In the genomic region with DNA sequence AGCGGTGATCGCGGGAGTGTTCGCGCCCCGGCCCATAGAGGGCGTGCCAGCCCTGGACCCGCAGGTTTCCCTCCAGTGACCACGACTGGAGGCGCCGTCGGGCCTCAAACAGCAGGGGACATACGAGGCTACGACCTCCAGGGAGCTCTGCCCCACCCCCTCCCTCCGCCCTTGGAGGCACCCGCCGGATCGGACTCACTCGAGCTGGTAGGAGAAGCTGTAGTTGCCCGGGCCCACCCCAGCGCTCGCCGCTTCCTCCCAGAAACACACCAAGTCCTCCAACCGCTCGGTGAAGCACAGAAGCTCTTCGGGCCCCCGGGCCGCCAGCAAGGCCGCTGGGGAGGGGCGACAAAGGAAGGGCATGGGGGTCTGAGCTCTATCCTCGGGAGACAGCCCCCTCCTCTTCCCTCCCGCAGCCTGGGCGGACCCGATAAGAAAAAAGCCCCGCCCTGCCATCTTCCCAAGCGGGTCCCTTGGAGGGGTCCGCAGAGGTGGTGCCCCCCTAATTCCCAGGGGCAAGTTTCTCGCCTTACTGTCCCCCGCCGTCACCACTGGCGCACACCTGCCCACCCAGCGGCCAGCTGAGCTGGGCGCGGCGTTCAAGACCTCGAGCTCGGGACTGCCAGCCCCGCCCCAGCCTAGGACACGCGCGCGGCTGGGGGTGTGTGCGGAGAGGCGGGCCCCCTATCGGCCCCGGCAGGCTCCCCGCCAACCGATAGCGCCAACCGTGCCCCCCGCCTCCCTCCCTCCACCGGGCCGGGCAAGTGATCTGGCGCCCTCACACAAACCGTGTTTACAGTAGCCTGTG, we compare ENCODE assay signal across 1 cellular context.
TF ChIP-seq lines count a peak whose summit lies in the region.

No MANE protein-coding gene starts in this region.

TF ChIP-seq in K562, 482 proteins besides CTCF, POLR2A, EP300 and RAD21 (continued from another document):
- TF ChIP-seq PML (IDR thresholded peaks at IDR 0.05; ENCODE audit: low read length) (peak; percentile 45; the same call in 1 of the 2 replicates), GABPB2 (CRISPR knock-in tag; conservative IDR thresholded peaks at IDR 0.05) (no peak), KDM4B (IDR thresholded peaks at IDR 0.05; ENCODE audit: borderline replicate concordance in 2 of 2, low read depth in 1 of 2) (0 out of 4 replicates have a peak, but pooled peaks of 1 of the 2 experiments have one; percentile 33), ELK3 (CRISPR knock-in tag; IDR thresholded peaks at IDR 0.05) (0 out of 2 replicates have a peak, but pooled peaks have one; percentile 59), NFXL1 (CRISPR knock-in tag; IDR thresholded peaks at IDR 0.05) (no peak), EP400 (IDR thresholded peaks at IDR 0.05) (peak; percentile 63; the same call in 1 of the 2 replicates)
- TF ChIP-seq, protein P1, sequence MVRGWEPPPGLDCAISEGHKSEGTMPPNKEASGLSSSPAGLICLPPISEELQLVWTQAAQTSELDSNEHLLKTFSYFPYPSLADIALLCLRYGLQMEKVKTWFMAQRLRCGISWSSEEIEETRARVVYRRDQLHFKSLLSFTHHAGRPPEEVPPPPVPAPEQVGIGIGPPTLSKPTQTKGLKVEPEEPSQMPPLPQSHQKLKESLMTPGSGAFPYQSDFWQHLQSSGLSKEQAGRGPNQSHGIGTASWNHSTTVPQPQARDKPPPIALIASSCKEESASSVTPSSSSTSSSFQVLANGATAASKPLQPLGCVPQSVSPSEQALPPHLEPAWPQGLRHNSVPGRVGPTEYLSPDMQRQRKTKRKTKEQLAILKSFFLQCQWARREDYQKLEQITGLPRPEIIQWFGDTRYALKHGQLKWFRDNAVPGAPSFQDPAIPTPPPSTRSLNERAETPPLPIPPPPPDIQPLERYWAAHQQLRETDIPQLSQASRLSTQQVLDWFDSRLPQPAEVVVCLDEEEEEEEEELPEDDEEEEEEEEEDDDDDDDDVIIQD (CRISPR knock-in tag; IDR thresholded peaks at IDR 0.05) = 0 out of 2 replicates have a peak, but pooled peaks have one; percentile 42
- TF ChIP-seq, protein P2, sequence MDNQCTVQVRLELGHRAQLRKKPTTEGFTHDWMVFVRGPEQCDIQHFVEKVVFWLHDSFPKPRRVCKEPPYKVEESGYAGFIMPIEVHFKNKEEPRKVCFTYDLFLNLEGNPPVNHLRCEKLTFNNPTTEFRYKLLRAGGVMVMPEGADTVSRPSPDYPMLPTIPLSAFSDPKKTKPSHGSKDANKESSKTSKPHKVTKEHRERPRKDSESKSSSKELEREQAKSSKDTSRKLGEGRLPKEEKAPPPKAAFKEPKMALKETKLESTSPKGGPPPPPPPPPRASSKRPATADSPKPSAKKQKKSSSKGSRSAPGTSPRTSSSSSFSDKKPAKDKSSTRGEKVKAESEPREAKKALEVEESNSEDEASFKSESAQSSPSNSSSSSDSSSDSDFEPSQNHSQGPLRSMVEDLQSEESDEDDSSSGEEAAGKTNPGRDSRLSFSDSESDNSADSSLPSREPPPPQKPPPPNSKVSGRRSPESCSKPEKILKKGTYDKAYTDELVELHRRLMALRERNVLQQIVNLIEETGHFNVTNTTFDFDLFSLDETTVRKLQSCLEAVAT (IDR thresholded peaks at IDR 0.05) = 0 out of 4 replicates have a peak, but pooled peaks of 1 of the 2 experiments have one; percentile 13
